ENCODE assay signal across 22 cellular contexts in the genomic region with DNA sequence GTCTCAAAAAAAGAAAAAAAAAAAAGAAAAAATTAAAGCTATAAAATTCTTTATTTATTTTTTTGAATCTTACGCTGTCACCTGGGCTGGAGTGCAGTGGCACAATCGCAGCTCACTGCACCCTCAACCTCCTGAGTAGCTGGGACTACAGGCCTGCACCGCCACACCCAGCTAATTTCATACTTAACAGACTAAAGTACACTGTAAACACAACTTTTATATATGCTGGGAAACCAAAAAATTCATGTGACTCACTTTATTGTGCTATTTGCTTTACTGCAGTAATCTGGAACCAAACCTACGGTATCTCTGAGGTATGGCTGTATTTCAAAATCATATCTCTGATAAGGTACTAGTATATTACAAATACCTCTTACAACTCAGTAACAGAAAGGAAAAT.
"Had no signal": no experiment of that assay in that cellular context is flagged by ENCODE, and none has a peak within 500 bp of the region (broad histone marks: within the 10 kb centered on the region; RNA-seq: fewer than 3 reads in every experiment).

No MANE protein-coding gene starts in this region.

- DNase-seq: cerebellar nuclear complex; cortex of kidney; dorsolateral prefrontal cortex; effector CD8-positive, alpha-beta T cell; heart left ventricle; hypothalamus; islet precursor cell; left ventricle myocardium inferior; mesenchymal stem cell; naive thymus-derived CD8-positive, alpha-beta T cell; posterior cingulate gyrus; sigmoid colon; stimulated activated CD4-positive, alpha-beta T cell treated with anti-CD3 and anti-CD28 coated beads, Interleukin-12 subunit alpha, Interleukin-12 subunit beta, amount 100 ng/mL, for 4 hours; stimulated activated naive CD4-positive, alpha-beta T cell treated with Interleukin-2 at 50 U/mL for 16 hours; thyroid gland had no signal

- FAIRE-seq: frontal cortex had no signal

- H3K27ac ChIP-seq: dorsolateral prefrontal cortex, heart left ventricle, left ventricle myocardium inferior, neutrophil, sigmoid colon, skin epidermis, suprapubic skin, thyroid gland, upper lobe of left lung, vagina had no signal

- ATAC-seq: heart left ventricle; naive thymus-derived CD8-positive, alpha-beta T cell had no signal

- H3K36me3 ChIP-seq: heart left ventricle, left ventricle myocardium inferior, neutrophil, sigmoid colon, suprapubic skin, thyroid gland, upper lobe of left lung, vagina had no signal

- H3K4me3 ChIP-seq: dorsolateral prefrontal cortex, heart left ventricle, left ventricle myocardium inferior, lung, sigmoid colon, skin epidermis, suprapubic skin, thyroid gland, upper lobe of left lung, vagina had no signal

- H3K4me1 ChIP-seq: left ventricle myocardium inferior, sigmoid colon, suprapubic skin, thyroid gland, upper lobe of left lung, vagina had no signal

- H3K9me3 ChIP-seq: neutrophil, thyroid gland, vagina had no signal

- H3K27me3 ChIP-seq: dorsolateral prefrontal cortex, heart left ventricle, neutrophil, sigmoid colon, suprapubic skin, thyroid gland, upper lobe of left lung, vagina had no signal
